In genomic region chr1:16172964-16173446, GRCh38 we compare ENCODE assay signal across 1 cellular context.
TF ChIP-seq lines count a peak whose summit lies in the region.

No MANE protein-coding gene starts in this region.

TF ChIP-seq in K562, 482 proteins besides CTCF, POLR2A, EP300 and RAD21 (continued from another document and continues in another):
- TF ChIP-seq ZMIZ1 (IDR thresholded peaks at IDR 0.05; ENCODE audit: low read depth in 2 of 2, low read length in 2 of 2) (no peak), ZNF398 (CRISPR knock-in tag; IDR thresholded peaks at IDR 0.05) (no peak), MBD1 (CRISPR knock-in tag; IDR thresholded peaks at IDR 0.05) (no peak), VEZF1 (CRISPR knock-in tag; IDR thresholded peaks at IDR 0.05) (peak; percentile 23; the same call in 1 of the 2 replicates), PATZ1 (CRISPR knock-in tag; IDR thresholded peaks at IDR 0.05; ENCODE audit: borderline replicate concordance) (no peak), TBL1XR1 (IDR thresholded peaks at IDR 0.05; ENCODE audit: low read length in 2 of 2) (peak in 1 of 2 experiments; percentile 22; a peak in 1 of 4 replicates), CHAMP1 (IDR thresholded peaks at IDR 0.05) (no peak), ZNF639 (CRISPR knock-in tag; conservative IDR thresholded peaks at IDR 0.05 in 1 of 2, IDR thresholded peaks at IDR 0.05 in 1 of 2) (peak in 1 of 2 experiments; percentile 48; a peak in 1 of 4 replicates), HMG20A (CRISPR knock-in tag; conservative IDR thresholded peaks at IDR 0.05) (no peak), BCL6 (CRISPR knock-in tag; IDR thresholded peaks at IDR 0.05) (no peak; the same call in 1 of the 2 replicates), HIVEP1 (CRISPR knock-in tag; IDR thresholded peaks at IDR 0.05) (0 out of 2 replicates have a peak, but pooled peaks have one; percentile 14), ZNF511 (CRISPR knock-in tag; IDR thresholded peaks at IDR 0.05) (no peak), PTRF (tag; IDR thresholded peaks at IDR 0.05) (no peak; the same call in 1 of the 2 replicates), PHB (CRISPR knock-in tag; IDR thresholded peaks at IDR 0.05) (no peak), LCOR (CRISPR knock-in tag; IDR thresholded peaks at IDR 0.05) (peak; percentile 47), JUN (IDR thresholded peaks at IDR 0.05; ENCODE audit: borderline replicate concordance, low read depth, low read length) (peak; percentile 80), JUN (CRISPR knock-in tag; IDR thresholded peaks at IDR 0.05; ENCODE audit: borderline replicate concordance) (no peak), DDX20 (tag; IDR thresholded peaks at IDR 0.05; ENCODE audit: low read depth) (no peak), ZNF699 (CRISPR knock-in tag; IDR thresholded peaks at IDR 0.05; ENCODE audit: insufficient replicate concordance) (no peak), PBX2 (CRISPR knock-in tag; IDR thresholded peaks at IDR 0.05; ENCODE audit: low read depth) (no peak), PBX2 (tag; conservative IDR thresholded peaks at IDR 0.05; ENCODE audit: low read depth) (no peak), LEF1 (IDR thresholded peaks at IDR 0.05) (peak; percentile 81), ZNF311 (CRISPR knock-in tag; IDR thresholded peaks at IDR 0.05) (peak; percentile 21; the same call in 1 of the 2 replicates), CREB5 (CRISPR knock-in tag; IDR thresholded peaks at IDR 0.05) (no peak), NCOR1 (IDR thresholded peaks at IDR 0.05) (peak; percentile 37; the same call in 1 of the 2 replicates), THAP7 (CRISPR knock-in tag; IDR thresholded peaks at IDR 0.05) (no peak), FIP1L1 (IDR thresholded peaks at IDR 0.05; ENCODE audit: low read depth, low read length, poor library complexity, severe bottlenecking) (no peak), ZNF766 (CRISPR knock-in tag; conservative IDR thresholded peaks at IDR 0.05) (no peak), ZFPM2 (CRISPR knock-in tag; IDR thresholded peaks at IDR 0.05) (no peak), NFE2L1 (tag; IDR thresholded peaks at IDR 0.05; ENCODE audit: borderline replicate concordance, low read depth) (no peak), POLR3A (IDR thresholded peaks at IDR 0.05; ENCODE audit: borderline replicate concordance, extremely low read depth, insufficient read depth, insufficient read length) (no peak), MCM5 (IDR thresholded peaks at IDR 0.05; ENCODE audit: low read depth) (no peak), ZNF707 (CRISPR knock-in tag; conservative IDR thresholded peaks at IDR 0.05) (no peak), ZFP36 (IDR thresholded peaks at IDR 0.05; ENCODE audit: low read depth, low read length, partially characterized antibody) (no peak), PCBP1 (IDR thresholded peaks at IDR 0.05; ENCODE audit: low read depth, low read length, poor library complexity, severe bottlenecking) (no peak), ZBTB8A (IDR thresholded peaks at IDR 0.05; ENCODE audit: partially characterized antibody) (no peak), FOXK1 (CRISPR knock-in tag; IDR thresholded peaks at IDR 0.05; ENCODE audit: borderline replicate concordance) (no peak)
